21 cellular contexts compared by ENCODE assay signal in the genomic region with DNA sequence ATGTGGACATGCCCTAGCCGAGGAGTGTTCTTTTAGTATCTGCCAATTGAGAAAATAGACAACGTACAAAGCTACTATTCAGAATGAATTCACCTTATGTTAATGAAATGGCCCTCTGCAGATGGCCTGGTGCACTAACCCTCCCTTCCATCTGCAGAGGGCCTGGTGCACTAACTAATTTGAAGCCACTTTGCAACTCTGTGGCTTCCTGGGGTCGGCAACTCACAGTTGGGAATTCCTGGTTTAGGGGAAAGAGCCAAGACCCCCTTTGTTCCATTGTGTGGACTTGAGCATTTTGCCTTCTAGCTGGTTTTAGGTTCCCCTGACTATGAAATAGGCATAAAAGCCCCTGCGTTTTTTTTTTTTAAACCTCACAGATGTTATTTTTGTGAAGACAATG.
"Had no signal": no experiment of that assay in that cellular context is flagged by ENCODE, and none has a peak within 500 bp of the region (broad histone marks: within the 10 kb centered on the region; RNA-seq: fewer than 3 reads in every experiment).

No MANE protein-coding gene starts in this region.

- H3K9me3 Mint-ChIP-seq: activated naive CD8-positive, alpha-beta T cell treated with anti-CD3 and anti-CD28 coated beads for 36 hours; activated T-helper 1 cell treated with anti-CD3 and anti-CD28 coated beads, Interleukin-12 subunit alpha, Interleukin-12 subunit beta, Interleukin-2, Interleukin-4 antibody, amounts not matched to agents 30 ng/mL and 10 ng/mL and 1 ng/mL, durations not matched to agents 14 hours and 24 hours and 36 hours; memory B cell; naive thymus-derived CD4-positive, alpha-beta T cell had no signal

- H3K4me3 ChIP-seq: cardiac muscle cell, hepatocyte, thyroid gland had no signal

- H3K36me3 ChIP-seq: cardiac muscle cell, thyroid gland, WERI-Rb-1 had no signal

- H3K9me3 ChIP-seq: thyroid gland had no signal

- H3K4me3 Mint-ChIP-seq: activated naive CD8-positive, alpha-beta T cell treated with anti-CD3 and anti-CD28 coated beads for 36 hours; activated T-helper 1 cell treated with anti-CD3 and anti-CD28 coated beads, Interleukin-12 subunit alpha, Interleukin-12 subunit beta, Interleukin-2, Interleukin-4 antibody, amounts not matched to agents 30 ng/mL and 10 ng/mL and 1 ng/mL, durations not matched to agents 14 hours and 24 hours and 36 hours; memory B cell; naive thymus-derived CD4-positive, alpha-beta T cell had no signal

- H3K27ac ChIP-seq: cardiac muscle cell, epithelial cell of prostate, thyroid gland, WERI-Rb-1 had no signal

- H3K36me3 Mint-ChIP-seq: activated naive CD8-positive, alpha-beta T cell treated with anti-CD3 and anti-CD28 coated beads for 36 hours; memory B cell; naive thymus-derived CD4-positive, alpha-beta T cell had no signal

- H3K4me1 Mint-ChIP-seq: activated naive CD8-positive, alpha-beta T cell treated with anti-CD3 and anti-CD28 coated beads for 36 hours; memory B cell had no signal

- H3K27me3 ChIP-seq: hepatocyte, thyroid gland had no signal

- FAIRE-seq: urothelium cell line had no signal

- H3K27ac Mint-ChIP-seq: activated T-helper 1 cell treated with anti-CD3 and anti-CD28 coated beads, Interleukin-12 subunit alpha, Interleukin-12 subunit beta, Interleukin-2, Interleukin-4 antibody, amounts not matched to agents 30 ng/mL and 10 ng/mL and 1 ng/mL, durations not matched to agents 14 hours and 24 hours and 36 hours; memory B cell; naive thymus-derived CD4-positive, alpha-beta T cell had no signal

- DNase-seq: activated CD4-positive, alpha-beta T cell treated with anti-CD3 and anti-CD28 coated beads, Interleukin-2, amount 50 U/mL, for 48 hours; activated naive CD8-positive, alpha-beta T cell treated with anti-CD3 and anti-CD28 coated beads for 36 hours; activated T-cell treated with anti-CD3 and anti-CD28 coated beads for 4 hours; naive thymus-derived CD4-positive, alpha-beta T cell; nucleus accumbens; posterior cingulate gyrus; retina; stimulated activated CD4-positive, alpha-beta T cell treated with anti-CD3 and anti-CD28 coated beads, Interleukin-12 subunit alpha, Interleukin-12 subunit beta, amount 100 ng/mL, for 4 hours; stimulated activated CD4-positive, alpha-beta T cell treated with anti-CD3 and anti-CD28 coated beads, Interleukin-1b, Interleukin-23, amount 100 ng/mL, for 48 hours; stimulated activated CD8-positive, alpha-beta memory T cell treated with anti-CD3 and anti-CD28 coated beads, Interleukin-4, amount 100 ng/mL, for 48 hours; stimulated activated naive CD4-positive, alpha-beta T cell treated with Interleukin-2 at 50 U/mL for 16 hours; SW 1271; T-helper 2 cell; thyroid gland; WERI-Rb-1 had no signal

- ATAC-seq: naive thymus-derived CD4-positive, alpha-beta T cell had no signal
